8 cellular contexts compared by ENCODE assay signal in genomic region chr22:29205598-29206371, GRCh38. TPM values are rescaled to one million over a fixed set of nuclear protein-coding genes. Genes with fewer than 3 reads are reported as not detected.
DNase-seq lines count a peak whose midpoint lies in the region; ATAC-seq and TF ChIP-seq lines count a peak whose summit lies in the region.

Gene EMID1 (plus strand): TSS chr22:29205896. CDS start chr22:29206039, 143 bp downstream.

- 0 to 1% methylated on average over 2 to 83 of the region's 90 CpGs for WGBS in body of pancreas, 2 donors

- H3K4me3 ChIP-seq in body of pancreas (peak within 1 kb of the TSS; percentile 23 to 50), kidney epithelial cell (ENCODE audit: low read depth, low read length) (peak within 1 kb of the TSS; percentile 48)

- H3K36me3 ChIP-seq in KOPT-K1 (ENCODE audit: insufficient read depth, low read length) (peaks cover 18% of the 10 kb centered on the region; the same call in 1 of the 2 replicates), body of pancreas (replicated peaks in 1 of 2; ENCODE audit: insufficient read depth in 1 of 2, low read depth in 2 of 2) (no peaks in the 10 kb centered on the region), kidney epithelial cell (ENCODE audit: control insufficient read depth, insufficient read depth, low read length) (no peaks in the 10 kb centered on the region)

- peak; percentile 7 for DNase-seq in NCI-H2029 (lab: John Stamatoyannopoulos, UW)
- DNase-seq in NCI-H2029 treated with DMSO at 0.1 percent for 48 hours (lab: John Stamatoyannopoulos, UW) = no peak
- peak; percentile 60 to 75 (median 68) for DNase-seq in body of pancreas
- DNase-seq in kidney epithelial cell (ENCODE audit: low read depth) = no peak

- no peaks in the 10 kb centered on the region for H3K9me3 Mint-ChIP-seq in stimulated activated memory B cell treated with anti-CD40 and anti-IgM and Interleukin-4, amounts not matched to agents 10 μg/mL and 1 μg/mL and 100 μg/mL, for 72 hours

- H3K36me3 Mint-ChIP-seq in stimulated activated memory B cell treated with anti-CD40 and anti-IgM and Interleukin-4, amounts not matched to agents 10 μg/mL and 1 μg/mL and 100 μg/mL, for 72 hours = no peaks in the 10 kb centered on the region

- intact Hi-C loops in body of pancreas (cut with DNase I) = loop anchor here (5.0 kb wide), 1 partner anchor 37 kb away; no protein-coding TSS in a partner anchor

- no peaks in the 10 kb centered on the region for H3K9me3 ChIP-seq in KOPT-K1 (ENCODE audit: insufficient read depth, low read length, poor library complexity, severe bottlenecking)
- H3K9me3 ChIP-seq in body of pancreas = no peaks in the 10 kb centered on the region

- TF ChIP-seq POLR2A in body of pancreas (IDR thresholded peaks at IDR 0.05) = no peak

- H3K27ac Mint-ChIP-seq in stimulated activated memory B cell treated with anti-CD40 and anti-IgM and Interleukin-4, amounts not matched to agents 10 μg/mL and 1 μg/mL and 100 μg/mL, for 72 hours = no peak within 1 kb of the TSS

- TF ChIP-seq CTCF in body of pancreas (IDR thresholded peaks at IDR 0.05) (peak in 5 of 7 experiments; percentile 11 to 49 (median 21)), kidney epithelial cell (IDR thresholded peaks at IDR 0.05; ENCODE audit: insufficient read depth, low read length, poor library complexity, severe bottlenecking) (peak; percentile 24)

- peaks cover 32% of the 10 kb centered on the region for H3K4me1 Mint-ChIP-seq in stimulated activated memory B cell treated with anti-CD40 and anti-IgM and Interleukin-4, amounts not matched to agents 10 μg/mL and 1 μg/mL and 100 μg/mL, for 72 hours

- peaks cover 26% of the 10 kb centered on the region for H3K4me1 ChIP-seq in body of pancreas

- H3K27me3 ChIP-seq in body of pancreas (no peaks in the 10 kb centered on the region), kidney epithelial cell (ENCODE audit: control insufficient read depth, insufficient read depth, low read length) (peaks cover 31% of the 10 kb centered on the region)

- ATAC-seq in body of pancreas = peak; percentile 69
- no peak for ATAC-seq in stimulated activated memory B cell treated with anti-CD40 and anti-IgM and Interleukin-4, amounts not matched to agents 10 μg/mL and 1 μg/mL and 100 μg/mL, for 72 hours
- no peak for ATAC-seq in GM19463 (IDR thresholded peaks at IDR 0.05; ENCODE audit: unreplicated experiment)
- ATAC-seq in HG02970 (IDR thresholded peaks at IDR 0.05; ENCODE audit: low FRiP score, unreplicated experiment) = no peak

- peak within 1 kb of the TSS; percentile 98 for H3K27ac ChIP-seq in KOPT-K1 (ENCODE audit: low read depth, low read length, poor library complexity, severe bottlenecking)
- H3K27ac ChIP-seq in body of pancreas = peak within 1 kb of the TSS in 3 of 4 donors; percentile 19 to 53 (median 41)

- peaks cover 85% of the 10 kb centered on the region for H3K27me3 Mint-ChIP-seq in stimulated activated memory B cell treated with anti-CD40 and anti-IgM and Interleukin-4, amounts not matched to agents 10 μg/mL and 1 μg/mL and 100 μg/mL, for 72 hours

- peak within 1 kb of the TSS; percentile 70 for H3K4me3 Mint-ChIP-seq in stimulated activated memory B cell treated with anti-CD40 and anti-IgM and Interleukin-4, amounts not matched to agents 10 μg/mL and 1 μg/mL and 100 μg/mL, for 72 hours

RNA-seq across cellular contexts. Expression of gene EMID1, which starts in this region (rescaled TPM):
- total RNA-seq in body of pancreas (10 to 100 TPM in 1 of 2 donors, 1 to 10 TPM in 1; 5.9 to 25.9 TPM), kidney epithelial cell (2.2 and 6.0 TPM in 2 replicates)

Comparison
In these comparisons a context has a peak if more than half of its experiments do, and no peak if none do; other contexts are left out.
1. DNase-seq: peak in NCI-H2029 (single experiment) and body of pancreas (4 of 4); none in NCI-H2029 treated with DMSO at 0.1 percent for 48 hours (single experiment) and kidney epithelial cell (single experiment).